8 cellular contexts compared by ENCODE assay signal in genomic region chr11:47407746-47408590, GRCh38. TPM values are rescaled to one million over a fixed set of nuclear protein-coding genes. Genes with fewer than 3 reads are reported as not detected.
DNase-seq lines count a peak whose midpoint lies in the region; ATAC-seq, FAIRE-seq and TF ChIP-seq lines count a peak whose summit lies in the region.

Gene SLC39A13 (plus strand): TSS chr11:47408590. CDS start chr11:47410095, 1,505 bp downstream.

- H3K9me2 ChIP-seq in OCI-LY7 (ENCODE audit: insufficient read depth, low read length) = no peaks in the 10 kb centered on the region

- POLR2A ChIA-PET in OCI-LY7 (lab: Charles Lee) = interaction anchor here (0.6 to 2.5 kb wide), 7 partner anchors 8 to 34 kb away, joined by 3 to 9 read pairs (median 5); partner anchors contain the start of genes PSMC3 and SPI1
- POLR2A ChIA-PET in endothelial cell of umbilical vein (lab: Charles Lee) = interaction anchor here (1.0 kb wide), 1 partner anchor 13 kb away, joined by 4 read pairs; no protein-coding TSS in a partner anchor

- H2AFZ ChIP-seq in OCI-LY7 (ENCODE audit: low read length) (peak within 1 kb of the TSS; percentile 74; the same call in 1 of the 2 replicates), endothelial cell of umbilical vein (ENCODE audit: low read depth, low read length) (peak within 1 kb of the TSS; percentile 43)

- H3K4me3 ChIP-seq in OCI-LY7 (ENCODE audit: low read depth, low read length, poor library complexity, severe bottlenecking) (peak within 1 kb of the TSS; percentile 88), endothelial cell of umbilical vein (replicated peaks in 1 of 3; ENCODE audit: insufficient read depth in 1 of 3, low read depth in 1 of 3, low read length in 3 of 3) (peak within 1 kb of the TSS; percentile 46 to 91 (median 72)), mononuclear cell (ENCODE audit: low read length) (peak within 1 kb of the TSS; percentile 58)

- peak; percentile 90 for FAIRE-seq in endothelial cell of umbilical vein (lab: Jason Lieb, UNC)

- TF ChIP-seq CTCF in OCI-LY7 (conservative IDR thresholded peaks at IDR 0.05; ENCODE audit: low read length) (peak; percentile 91), endothelial cell of umbilical vein (IDR thresholded peaks at IDR 0.05; ENCODE audit: extremely low read depth in 1 of 2, insufficient read depth in 1 of 2, low read depth in 1 of 2, low read length in 2 of 2) (peak; percentile 76 to 99)

- no peaks in the 10 kb centered on the region for H3K9me1 ChIP-seq in endothelial cell of umbilical vein (replicated peaks; ENCODE audit: control insufficient read depth, extremely low read depth, insufficient read depth, low read length)

- H3K4me2 ChIP-seq in OCI-LY7 (ENCODE audit: low read length) (peak within 1 kb of the TSS; percentile 91), endothelial cell of umbilical vein (ENCODE audit: insufficient read depth, low read length) (peak within 1 kb of the TSS; percentile 81)

- H3K27ac ChIP-seq in OCI-LY7 (ENCODE audit: low read depth, low read length, poor library complexity, severe bottlenecking) (peak within 1 kb of the TSS; percentile 80), endothelial cell of umbilical vein (ENCODE audit: insufficient read depth, low read depth, low read length) (peak within 1 kb of the TSS; percentile 90)

- peak within 1 kb of the TSS; percentile 94 for H3K9ac ChIP-seq in endothelial cell of umbilical vein (replicated peaks; ENCODE audit: extremely low read depth, insufficient read depth, low read length)

- H3K79me2 ChIP-seq in OCI-LY7 (ENCODE audit: insufficient read depth, low read depth, low read length) (no peaks in the 10 kb centered on the region), endothelial cell of umbilical vein (ENCODE audit: control insufficient read depth, insufficient read depth, low read length) (peaks cover 25% of the 10 kb centered on the region)

- H3K27me3 ChIP-seq in endothelial cell of umbilical vein (ENCODE audit: control insufficient read depth in 2 of 2, insufficient read depth in 2 of 2, low read length in 2 of 2) (no peaks in the 10 kb centered on the region), mononuclear cell (ENCODE audit: insufficient read depth, low read length) (no peaks in the 10 kb centered on the region)

- BruUV-seq in OCI-LY7 (replicated peaks; lab: Mats Ljungman, UMichigan) (TSS peak; percentile 97), endothelial cell of umbilical vein (replicated peaks; lab: Mats Ljungman, UMichigan) (TSS peak; percentile 74)

- peak; percentile 81 for ATAC-seq in GM21528 (IDR thresholded peaks at IDR 0.05; ENCODE audit: low FRiP score, unreplicated experiment)

- DNase-seq in DMS114 treated with DMSO at 0.1 percent for 48 hours (lab: John Stamatoyannopoulos, UW; ENCODE audit: unreplicated experiment) (peak; percentile 73), HuH-7.5 (ENCODE audit: low spot score) (peak; percentile 96), OCI-LY7 (ENCODE audit: low spot score) (peak; percentile 96), activated T-cell treated with anti-CD3 and anti-CD28 coated beads for 1 hour (ENCODE audit: low read depth) (peak; percentile 88), endothelial cell of umbilical vein (ENCODE audit: low read depth, low spot score) (peak; percentile 98)
- DNase-seq in stimulated activated CD8-positive, alpha-beta memory T cell treated with anti-CD3 and anti-CD28 coated beads, Interleukin-2, amount 100 ng/mL, for 48 hours (ENCODE audit: low read depth in 2 of 2) = peak; percentile 87 to 90

- dilution Hi-C loops in endothelial cell of umbilical vein (cut with MboI; ENCODE audit: extremely low pct_ligation_motif_present, low sequenced_read_pairs) = no loop called here

- peaks cover 54% of the 10 kb centered on the region for H3K4me1 ChIP-seq in OCI-LY7 (ENCODE audit: insufficient read depth, low read length, poor library complexity, severe bottlenecking)
- peaks cover 29% of the 10 kb centered on the region for H3K4me1 ChIP-seq in endothelial cell of umbilical vein (ENCODE audit: control insufficient read depth, extremely low read depth, insufficient read depth, low read length)
- peaks cover 37% of the 10 kb centered on the region for H3K4me1 ChIP-seq in mononuclear cell (ENCODE audit: insufficient read depth, low read length)

- H4K20me1 ChIP-seq in OCI-LY7 (ENCODE audit: insufficient read depth, low read length) = no peaks in the 10 kb centered on the region
- no peaks in the 10 kb centered on the region for H4K20me1 ChIP-seq in endothelial cell of umbilical vein (replicated peaks; ENCODE audit: control insufficient read depth, extremely low read depth, insufficient read depth, low read length)

- CTCF ChIA-PET in OCI-LY7 (lab: Charles Lee; ENCODE audit: unreplicated experiment) = interaction anchor here (0.6 to 1.4 kb wide), 4 partner anchors 9 to 47 kb away, joined by 4 to 9 read pairs (median 6); no protein-coding TSS in a partner anchor
- CTCF ChIA-PET in endothelial cell of umbilical vein (lab: Charles Lee) = interaction anchor here (0.7 to 7.4 kb wide), 7 partner anchors 9 to 53 kb away, joined by 3 to 148 read pairs (median 4); no protein-coding TSS in a partner anchor

- TF ChIP-seq POLR2A in endothelial cell of umbilical vein (IDR thresholded peaks at IDR 0.05; ENCODE audit: low read depth, low read length) = peak; percentile 86

- intact Hi-C loops in OCI-LY7 (cut with micrococcal nuclease; ENCODE audit: unreplicated experiment) = loop anchor here (1.0 kb wide), 6 partner anchors 8 to 231 kb away; partner anchors contain the start of gene SPI1
- intact Hi-C loops in endothelial cell of umbilical vein (cut with micrococcal nuclease) = loop anchor here (1.0 to 5.0 kb wide), 8 partner anchors 14 to 231 kb away; partner anchors contain the start of gene CELF1

- no peaks in the 10 kb centered on the region for H3K36me3 ChIP-seq in OCI-LY7 (ENCODE audit: insufficient read depth, low read length)
- peaks cover 5 to 13% of the 10 kb centered on the region in 2 experiments for H3K36me3 ChIP-seq in endothelial cell of umbilical vein (ENCODE audit: control insufficient read depth in 2 of 2, extremely low read depth in 1 of 2, insufficient read depth in 2 of 2, low read length in 2 of 2)

- no peaks in the 10 kb centered on the region for H3K9me3 ChIP-seq in OCI-LY7 (ENCODE audit: low read length)
- H3K9me3 ChIP-seq in endothelial cell of umbilical vein (replicated peaks; ENCODE audit: control insufficient read depth, insufficient read depth, low read length) = no peaks in the 10 kb centered on the region
- H3K9me3 ChIP-seq in mononuclear cell (ENCODE audit: low read depth, low read length) = no peaks in the 10 kb centered on the region

TF ChIP-seq in endothelial cell of umbilical vein, 7 proteins besides CTCF, POLR2A, EP300 and RAD21:
- peak; percentile 94 for TF ChIP-seq POLR2AphosphoS5 (IDR thresholded peaks at IDR 0.05; ENCODE audit: insufficient read depth, low read depth, low read length)
- TF ChIP-seq FOS (IDR thresholded peaks at IDR 0.05; ENCODE audit: borderline replicate concordance, insufficient read depth, low read length) = peak; percentile 87
- no peak for TF ChIP-seq JUN (IDR thresholded peaks at IDR 0.05; ENCODE audit: borderline replicate concordance, insufficient read depth, insufficient read length, low read depth)
- TF ChIP-seq GATA2 (IDR thresholded peaks at IDR 0.05; ENCODE audit: insufficient read depth, insufficient read length, low read depth, low read length) = no peak
- TF ChIP-seq MAX (IDR thresholded peaks at IDR 0.05; ENCODE audit: insufficient read depth, insufficient read length) = peak; percentile 61
- peak; percentile 37 for TF ChIP-seq MYC (IDR thresholded peaks at IDR 0.05; ENCODE audit: low read depth, low read length)
- no peak for TF ChIP-seq EZH2 (IDR thresholded peaks at IDR 0.05; ENCODE audit: borderline replicate concordance, low read depth, low read length, severe bottlenecking)
TF ChIP-seq in endothelial cell of umbilical vein: peak in this region for 4.

RNA-seq across cellular contexts. Expression of gene SLC39A13, which starts in this region (rescaled TPM):
- 31.6 and 31.8 TPM in 2 replicates for total RNA-seq in OCI-LY7 (2014; rRNA removed; shearing (Covaris generic))
- total RNA-seq in OCI-LY7 (2022) (30.5 and 33.9 TPM in 2 replicates), endothelial cell of umbilical vein (86.3 and 91.9 TPM in 2 replicates), mononuclear cell (13.4 TPM)
- polyA plus RNA-seq in endothelial cell of umbilical vein = 94.3 and 124 TPM in 2 replicates
- polyA plus RNA-seq in endothelial cell of umbilical vein (2011; cell fraction: cytosol; rRNA removed) = 60.9 and 83.4 TPM in 2 replicates
- 264 and 286 TPM in 2 replicates for polyA plus RNA-seq in endothelial cell of umbilical vein (2011; cell fraction: nucleus; rRNA removed)
- polyA plus RNA-seq in endothelial cell of umbilical vein (2012) = 56.2 and 73.8 TPM in 2 replicates
- 37.9 and 49.8 TPM in 2 replicates for polyA minus RNA-seq in endothelial cell of umbilical vein
- polyA minus RNA-seq in endothelial cell of umbilical vein (2011; cell fraction: cytosol; rRNA and poly(A)+ RNA removed) = 12.0 TPM
- polyA minus RNA-seq in endothelial cell of umbilical vein (2011; cell fraction: nucleus; rRNA and poly(A)+ RNA removed) = 30.5 and 39.8 TPM in 2 replicates

Comparison
In these comparisons a context has a peak if more than half of its experiments do, and no peak if none do; other contexts are left out.
1. Peak in every context shown above with its lines: DNase-seq, ATAC-seq, H3K4me3 ChIP-seq and H3K27ac ChIP-seq.